Comparison of ENCODE assay signal across 8 cellular contexts in genomic region chr2:222672068-222672401, GRCh38. TPM values are rescaled to one million over a fixed set of nuclear protein-coding genes. Genes with fewer than 3 reads are reported as not detected.
DNase-seq lines count a peak whose midpoint lies in the region; ATAC-seq and TF ChIP-seq lines count a peak whose summit lies in the region.

No MANE protein-coding gene starts in this region.

- intact Hi-C loops in right cardiac atrium (cut with DNase I) (no loop called here), posterior vena cava (cut with DNase I) (no loop called here)

- H3K9me3 ChIP-seq in right cardiac atrium (ENCODE audit: control insufficient read depth, low read length), result no peaks in the 10 kb centered on the region

- H3K36me3 Mint-ChIP-seq in activated T-helper 17 cell treated with anti-CD3 and anti-CD28 coated beads, Interleukin-2, amount 50 U/mL, for 72 hours (ENCODE audit: low read depth), result no peaks in the 10 kb centered on the region
- H3K36me3 Mint-ChIP-seq in progenitor cell of endocrine pancreas (ENCODE audit: insufficient read depth), result no peaks in the 10 kb centered on the region

- WGBS in right cardiac atrium, result 23% methylated on average over 10 of the region's 10 CpGs

- peaks cover 8% of the 10 kb centered on the region for H3K4me1 Mint-ChIP-seq in activated T-helper 17 cell treated with anti-CD3 and anti-CD28 coated beads, Interleukin-2, amount 50 U/mL, for 72 hours
- peaks cover 19% of the 10 kb centered on the region for H3K4me1 Mint-ChIP-seq in progenitor cell of endocrine pancreas (ENCODE audit: low read depth)

- H3K4me3 ChIP-seq in GM08714 (ENCODE audit: low read length) (peak overlapping the region; percentile 34; the same call in 1 of the 2 replicates), right cardiac atrium (ENCODE audit: low read length) (peak overlapping the region; percentile 29)

- DNase-seq in right cardiac atrium, result no peak
- DNase-seq in progenitor cell of endocrine pancreas (ENCODE audit: low spot score, unreplicated experiment), result no peak
- no peak for DNase-seq in posterior vena cava (ENCODE audit: low spot score)
- no peak for DNase-seq in NCI-H2029 (lab: John Stamatoyannopoulos, UW)
- no peak for DNase-seq in H4 (ENCODE audit: low spot score)
- DNase-seq in NCI-H1436 treated with DMSO at 0.1 percent for 48 hours (lab: John Stamatoyannopoulos, UW), result no peak

- H3K27ac ChIP-seq in right cardiac atrium (ENCODE audit: low read length), result no peak overlapping the region

- no peaks in the 10 kb centered on the region for H3K27me3 ChIP-seq in right cardiac atrium (ENCODE audit: control insufficient read depth, insufficient read depth)

- no peak for ATAC-seq in activated T-helper 17 cell treated with anti-CD3 and anti-CD28 coated beads, Interleukin-2, amount 50 U/mL, for 72 hours (replicated peaks)
- ATAC-seq in right cardiac atrium, result no peak

- H3K4me1 ChIP-seq in right cardiac atrium (ENCODE audit: control insufficient read depth, insufficient read depth, low read length), result peaks cover 1% of the 10 kb centered on the region

- TF ChIP-seq CTCF in progenitor cell of endocrine pancreas (IDR thresholded peaks at IDR 0.05; ENCODE audit: unreplicated experiment), result no peak

- peak overlapping the region; percentile 62 for H3K4me3 Mint-ChIP-seq in activated T-helper 17 cell treated with anti-CD3 and anti-CD28 coated beads, Interleukin-2, amount 50 U/mL, for 72 hours
- H3K4me3 Mint-ChIP-seq in progenitor cell of endocrine pancreas (ENCODE audit: low read depth), result peak overlapping the region; percentile 72

- no peak overlapping the region for H3K27ac Mint-ChIP-seq in activated T-helper 17 cell treated with anti-CD3 and anti-CD28 coated beads, Interleukin-2, amount 50 U/mL, for 72 hours
- peak overlapping the region; percentile 51 for H3K27ac Mint-ChIP-seq in progenitor cell of endocrine pancreas

- H3K27me3 Mint-ChIP-seq in activated T-helper 17 cell treated with anti-CD3 and anti-CD28 coated beads, Interleukin-2, amount 50 U/mL, for 72 hours, result peaks cover 51% of the 10 kb centered on the region
- H3K27me3 Mint-ChIP-seq in progenitor cell of endocrine pancreas, result peaks cover 39% of the 10 kb centered on the region

- H3K9me3 Mint-ChIP-seq in activated T-helper 17 cell treated with anti-CD3 and anti-CD28 coated beads, Interleukin-2, amount 50 U/mL, for 72 hours, result no peaks in the 10 kb centered on the region
- H3K9me3 Mint-ChIP-seq in progenitor cell of endocrine pancreas (ENCODE audit: low read depth), result no peaks in the 10 kb centered on the region

RNA-seq across cellular contexts. Expression of gene MOGAT1, which starts 0.6 kb away (rescaled TPM):
- total RNA-seq in activated T-helper 17 cell treated with anti-CD3 and anti-CD28 coated beads, Interleukin-2, amount 50 U/mL, for 72 hours, result not detected
- total RNA-seq in right cardiac atrium, result under 1 TPM in 1 of 4 donors, not detected in 3; 0.59 TPM
- polyA plus RNA-seq in right cardiac atrium, result 0.16 TPM
- 0.74 and 0.98 TPM in 2 replicates for total RNA-seq in progenitor cell of endocrine pancreas
- total RNA-seq in posterior vena cava, result not detected
- total RNA-seq in H4 (2014; rRNA removed; shearing (Covaris generic)), result not detected in 2 replicates

RNA-seq across cellular contexts. Expression of gene FARSB, which starts 16.1 kb away (rescaled TPM):
- 10 to 100 TPM; 23.2 to 48.6 TPM for total RNA-seq in activated T-helper 17 cell treated with anti-CD3 and anti-CD28 coated beads, Interleukin-2, amount 50 U/mL, for 72 hours
- 10 to 100 TPM; 14.8 to 20.3 (median 16.5) TPM for total RNA-seq in right cardiac atrium
- polyA plus RNA-seq in right cardiac atrium, result 11.7 TPM
- total RNA-seq in progenitor cell of endocrine pancreas, result 18.5 and 19.3 TPM in 2 replicates
- 10 to 100 TPM; 17.0 to 21.9 TPM for total RNA-seq in posterior vena cava
- total RNA-seq in H4 (2014; rRNA removed; shearing (Covaris generic)), result 33.2 and 46.4 TPM in 2 replicates
